ENCODE assay signal across 23 cellular contexts in the genomic region with DNA sequence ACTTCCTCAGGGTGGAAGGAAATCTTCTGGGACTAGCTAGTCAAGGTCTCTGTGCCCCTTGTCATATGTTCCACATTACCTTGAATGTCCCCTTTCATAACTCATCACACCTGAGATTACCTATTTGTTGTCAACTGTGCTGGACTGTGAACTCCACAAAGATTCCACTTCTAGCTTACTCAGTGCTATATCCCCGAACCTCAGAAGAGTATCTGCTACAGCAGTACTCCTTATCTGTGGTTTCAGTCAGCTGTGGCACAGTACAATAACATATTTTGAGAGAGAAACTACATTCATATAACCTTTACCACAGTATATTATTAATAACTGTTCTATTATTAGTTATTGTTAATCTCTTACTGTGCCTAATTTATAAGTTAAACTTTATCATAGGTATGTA. TPM values are rescaled to one million over a fixed set of nuclear protein-coding genes. Genes with fewer than 3 reads are reported as not detected.
DNase-seq lines count a peak whose midpoint lies in the region; ATAC-seq and TF ChIP-seq lines count a peak whose summit lies in the region.
"Had no signal": no experiment of that assay in that cellular context is flagged by ENCODE, and none has a peak within 500 bp of the region (broad histone marks: within the 10 kb centered on the region; RNA-seq: fewer than 3 reads in every experiment).

No MANE protein-coding gene starts in this region.

- no peaks in the 10 kb centered on the region for H3K9me3 ChIP-seq in Caco-2
- H3K9me3 ChIP-seq: BE2C had no signal

- peaks cover 95% of the 10 kb centered on the region for H3K36me3 Mint-ChIP-seq in activated T-cell treated with anti-CD3 and anti-CD28 coated beads, Interleukin-2, amount 50 U/mL, for 24 hours (ENCODE audit: low read depth)
- H3K36me3 Mint-ChIP-seq in Caco-2 (ENCODE audit: insufficient read depth, unreplicated experiment) (peaks cover 90% of the 10 kb centered on the region), endothelial cell (ENCODE audit: low read depth, unreplicated experiment) (peaks cover 39% of the 10 kb centered on the region), natural killer cell (peaks cover 51% of the 10 kb centered on the region)
- H3K36me3 Mint-ChIP-seq in stimulated activated effector memory CD8-positive, alpha-beta T cell treated with anti-CD3 and anti-CD28 coated beads, Interleukin-12 subunit alpha, Interleukin-12 subunit beta, amount 100 ng/mL, for 72 hours: peaks cover 100% of the 10 kb centered on the region

- POLR2A ChIA-PET in Caco-2 (lab: Charles Lee): no interaction called here

- TF ChIP-seq CTCF in Caco-2 (IDR thresholded peaks at IDR 0.05; ENCODE audit: insufficient read depth in 1 of 2, low read depth in 1 of 2, low read length in 1 of 2, severe bottlenecking in 1 of 2, unreplicated experiment in 1 of 2): no peak
- no peak for TF ChIP-seq CTCF in endothelial cell (IDR thresholded peaks at IDR 0.05; ENCODE audit: unreplicated experiment)
- TF ChIP-seq CTCF in natural killer cell (IDR thresholded peaks at IDR 0.05): no peak

- H3K36me3 ChIP-seq in Caco-2 (ENCODE audit: control insufficient read depth, insufficient read depth, low read length): no peaks in the 10 kb centered on the region; the same call in none of the 2 replicates

- peak overlapping the region; percentile 6 for H3K27ac Mint-ChIP-seq in activated T-cell treated with anti-CD3 and anti-CD28 coated beads, Interleukin-2, amount 50 U/mL, for 24 hours
- peak overlapping the region; percentile 78 for H3K27ac Mint-ChIP-seq in Caco-2 (ENCODE audit: unreplicated experiment)
- peak overlapping the region; percentile 20 for H3K27ac Mint-ChIP-seq in endothelial cell (ENCODE audit: unreplicated experiment)
- H3K27ac Mint-ChIP-seq in stimulated activated effector memory CD8-positive, alpha-beta T cell treated with anti-CD3 and anti-CD28 coated beads, Interleukin-12 subunit alpha, Interleukin-12 subunit beta, amount 100 ng/mL, for 72 hours: peak overlapping the region; percentile 52
- H3K27ac Mint-ChIP-seq in natural killer cell: no peak overlapping the region

- ATAC-seq in stimulated activated effector memory CD8-positive, alpha-beta T cell treated with anti-CD3 and anti-CD28 coated beads, Interleukin-12 subunit alpha, Interleukin-12 subunit beta, amount 100 ng/mL, for 72 hours: no peak
- ATAC-seq in natural killer cell: no peak
- ATAC-seq: HCT116 had no signal

- DNase-seq in activated T-cell treated with anti-CD3 and anti-CD28 coated beads, Interleukin-2, amount 50 U/mL, for 24 hours: no peak
- no peak for DNase-seq in activated T-cell treated with anti-CD3 and anti-CD28 coated beads, Interleukin-2, amount 50 U/mL, for 48 hours
- DNase-seq in Caco-2 (no peak), endothelial cell (ENCODE audit: low spot score) (no peak), natural killer cell (no peak), CD1c-positive myeloid dendritic cell (ENCODE audit: extremely low spot score) (no peak)
- DNase-seq in stimulated activated effector memory CD8-positive, alpha-beta T cell treated with anti-CD3 and anti-CD28 coated beads, Interleukin-12 subunit alpha, Interleukin-12 subunit beta, amount 100 ng/mL, for 72 hours (ENCODE audit: low spot score in 2 of 2): no peak
- DNase-seq: 8988T, ACHN, BE2C, DMS153, DND-41, Karpas-422, MV-4-11, NCI-H1105, NCI-H146, NCI-H1930, NCI-H2107, NCI-H524, NCI-H748 treated with DMSO at 0.1 percent for 48 hours, SIG-M5 had no signal

- CTCF ChIA-PET in Caco-2 (lab: Charles Lee): no interaction called here

- intact Hi-C loops in Caco-2 (cut with micrococcal nuclease; ENCODE audit: unreplicated experiment) (no loop called here), natural killer cell (cut with micrococcal nuclease) (no loop called here)

- peaks cover 20% of the 10 kb centered on the region for H3K4me1 ChIP-seq in Caco-2
- H3K4me1 ChIP-seq: BE2C had no signal

- no peaks in the 10 kb centered on the region for H3K27me3 Mint-ChIP-seq in activated T-cell treated with anti-CD3 and anti-CD28 coated beads, Interleukin-2, amount 50 U/mL, for 24 hours
- H3K27me3 Mint-ChIP-seq in Caco-2 (ENCODE audit: insufficient read depth, unreplicated experiment): no peaks in the 10 kb centered on the region
- no peaks in the 10 kb centered on the region for H3K27me3 Mint-ChIP-seq in endothelial cell (ENCODE audit: unreplicated experiment)
- H3K27me3 Mint-ChIP-seq in natural killer cell (ENCODE audit: low read depth in 2 of 2): no peaks in the 10 kb centered on the region

- H3K4me3 Mint-ChIP-seq in activated T-cell treated with anti-CD3 and anti-CD28 coated beads, Interleukin-2, amount 50 U/mL, for 24 hours: no peak overlapping the region
- H3K4me3 Mint-ChIP-seq in Caco-2 (ENCODE audit: unreplicated experiment) (no peak overlapping the region), endothelial cell (ENCODE audit: unreplicated experiment) (no peak overlapping the region), natural killer cell (no peak overlapping the region)
- H3K4me3 Mint-ChIP-seq in stimulated activated effector memory CD8-positive, alpha-beta T cell treated with anti-CD3 and anti-CD28 coated beads, Interleukin-12 subunit alpha, Interleukin-12 subunit beta, amount 100 ng/mL, for 72 hours: no peak overlapping the region
- H3K4me3 Mint-ChIP-seq: CD14-positive monocyte had no signal

- peaks cover 32% of the 10 kb centered on the region for H3K4me1 Mint-ChIP-seq in activated T-cell treated with anti-CD3 and anti-CD28 coated beads, Interleukin-2, amount 50 U/mL, for 24 hours (ENCODE audit: low read depth)
- peaks cover 21% of the 10 kb centered on the region for H3K4me1 Mint-ChIP-seq in Caco-2 (ENCODE audit: low read depth, unreplicated experiment)
- H3K4me1 Mint-ChIP-seq in endothelial cell (ENCODE audit: unreplicated experiment): no peaks in the 10 kb centered on the region
- peaks cover 7% of the 10 kb centered on the region for H3K4me1 Mint-ChIP-seq in stimulated activated effector memory CD8-positive, alpha-beta T cell treated with anti-CD3 and anti-CD28 coated beads, Interleukin-12 subunit alpha, Interleukin-12 subunit beta, amount 100 ng/mL, for 72 hours
- H3K4me1 Mint-ChIP-seq in natural killer cell: peaks cover 11 to 14% of the 10 kb centered on the region in 2 donors
- H3K4me1 Mint-ChIP-seq: CD14-positive monocyte had no signal

- no peak overlapping the region for H3K4me3 ChIP-seq in Caco-2 (ENCODE audit: low read depth, low read length)

- no peaks in the 10 kb centered on the region for H3K27me3 ChIP-seq in Caco-2 (replicated peaks; ENCODE audit: control insufficient read depth, insufficient read depth, low read length)
- H3K27me3 ChIP-seq: BE2C had no signal

- no TSS peak for BruUV-seq in Caco-2 (replicated peaks; lab: Mats Ljungman, UMichigan)

- H3K9me3 Mint-ChIP-seq in activated T-cell treated with anti-CD3 and anti-CD28 coated beads, Interleukin-2, amount 50 U/mL, for 24 hours: no peaks in the 10 kb centered on the region
- H3K9me3 Mint-ChIP-seq in Caco-2 (ENCODE audit: unreplicated experiment) (no peaks in the 10 kb centered on the region), endothelial cell (ENCODE audit: unreplicated experiment) (no peaks in the 10 kb centered on the region), natural killer cell (no peaks in the 10 kb centered on the region)
- no peaks in the 10 kb centered on the region for H3K9me3 Mint-ChIP-seq in stimulated activated effector memory CD8-positive, alpha-beta T cell treated with anti-CD3 and anti-CD28 coated beads, Interleukin-12 subunit alpha, Interleukin-12 subunit beta, amount 100 ng/mL, for 72 hours

RNA-seq across cellular contexts. Expression of a gene that starts 14.7 kb away (rescaled TPM):
- total RNA-seq in Caco-2 (2022): 8.3 and 11.5 TPM in 2 replicates
- 23.0 TPM for total RNA-seq in endothelial cell (ENCODE audit: unreplicated experiment)
- total RNA-seq in natural killer cell: 10 to 100 TPM; 16.2 to 22.4 (median 20.1) TPM

RNA-seq across cellular contexts. Expression of a gene that starts 29.1 kb away (rescaled TPM):
- 64.0 and 65.8 TPM in 2 replicates for total RNA-seq in Caco-2 (2022)
- total RNA-seq in endothelial cell (ENCODE audit: unreplicated experiment): 51.5 TPM
- 10 to 100 TPM; 54.5 to 70.7 (median 65.4) TPM for total RNA-seq in natural killer cell

Comparison
In these comparisons a context has a peak if more than half of its experiments do, and no peak if none do; other contexts are left out.
1. H3K27ac Mint-ChIP-seq: peak in activated T-cell treated with anti-CD3 and anti-CD28 coated beads, Interleukin-2, amount 50 U/mL, for 24 hours (single experiment), Caco-2 (single experiment), endothelial cell (single experiment) and stimulated activated effector memory CD8-positive, alpha-beta T cell treated with anti-CD3 and anti-CD28 coated beads, Interleukin-12 subunit alpha, Interleukin-12 subunit beta, amount 100 ng/mL, for 72 hours (single experiment); none in natural killer cell (0 of 2).